ENCODE assay signal across 27 cellular contexts in genomic region chr20:14412102-14412501, GRCh38.
"Had no signal": no experiment of that assay in that cellular context is flagged by ENCODE, and none has a peak within 500 bp of the region (broad histone marks: within the 10 kb centered on the region; RNA-seq: fewer than 3 reads in every experiment).

No MANE protein-coding gene starts in this region.

- DNase-seq: activated B cell treated with CpG ODN at 0.5 μM for 24 hours; activated CD4-positive, alpha-beta memory T cell treated with anti-CD3 and anti-CD28 coated beads for 36 hours; activated CD4-positive, alpha-beta T cell treated with anti-CD3 and anti-CD28 coated beads for 1 hour; activated CD4-positive, alpha-beta T cell treated with anti-CD3 and anti-CD28 coated beads, Interleukin-2, amount 10 ng/mL, durations not matched to agents 7 days and 5 days; activated CD8-positive, alpha-beta memory T cell treated with anti-CD3 and anti-CD28 coated beads for 24 hours; activated gamma-delta T cell treated with Interleukin-2 at 50 U/mL for 16 hours; activated naive CD4-positive, alpha-beta T cell treated with anti-CD3 and anti-CD28 coated beads, Interleukin-2, amount 10 ng/mL, durations not matched to agents 7 days and 5 days; activated naive CD8-positive, alpha-beta T cell treated with anti-CD3 and anti-CD28 coated beads for 36 hours; activated T-cell treated with anti-CD3 and anti-CD28 coated beads, Interleukin-2, amount 50 U/mL, for 4 hours; anterior cingulate cortex; caudate nucleus; Kasumi-1; KBM-7; NCI-H1105 treated with DMSO at 0.1 percent for 48 hours; NCI-H1436 treated with DMSO at 0.1 percent for 48 hours; NCI-H187; NCI-H2081; NCI-H510A; NCI-H69; NK-92 treated with Interleukin-12 subunit alpha and Interleukin-12 subunit beta, amount 100 ng/mL, for 24 hours; OCI-M1; RPMI8226; T-helper 17 cell; T-helper 9 cell had no signal

- ATAC-seq: activated T-cell treated with anti-CD3 and anti-CD28 coated beads, Interleukin-2, amount 50 U/mL, for 4 hours; activated T-helper 17 cell treated with anti-CD3 and anti-CD28 coated beads, Interleukin-2, amount 50 U/mL, for 72 hours; Panc1; Right ventricle myocardium inferior; T-helper 17 cell had no signal
